ENCODE assay signal across 20 cellular contexts in genomic region chr6:165480916-165481315, GRCh38.
DNase-seq lines count a peak whose midpoint lies in the region; ATAC-seq and TF ChIP-seq lines count a peak whose summit lies in the region.
"Had no signal": no experiment of that assay in that cellular context is flagged by ENCODE, and none has a peak within 500 bp of the region (broad histone marks: within the 10 kb centered on the region; RNA-seq: fewer than 3 reads in every experiment).

No MANE protein-coding gene starts in this region.

- H3K27ac ChIP-seq in C4-2B = peak overlapping the region; percentile 31; the same call in 1 of the 2 replicates
- H3K27ac ChIP-seq in coronary artery = no peak overlapping the region
- H3K27ac ChIP-seq: 22Rv1; A549; BLaER1 treated with 17β-estradiol and CSF1 and Interleukin-3, amounts not matched to agents 10 nM and 100 nM had no signal

- intact Hi-C loops in left colon (cut with DNase I, micrococcal nuclease) = no loop called here

- DNase-seq in LNCaP clone FGC (ENCODE audit: low read depth) (peak; percentile 86), left colon (no peak), coronary artery (ENCODE audit: low spot score) (no peak), midbrain (lab: John Stamatoyannopoulos, UW) (no peak), HPDE6-E6E7 (ENCODE audit: extremely low spot score) (no peak)
- DNase-seq: ACHN; AML-193; BE2C; Calu3; CD4-positive, alpha-beta memory T cell; COR-L47; DMS53; DMS79 treated with DMSO at 0.1 percent for 48 hours; GF-D8; H7; HCEC 1CT had no signal

- ATAC-seq in left colon = peak; percentile 60
- ATAC-seq: A549 had no signal

- no peak for TF ChIP-seq CTCF in C4-2B (conservative IDR thresholded peaks at IDR 0.05)
- TF ChIP-seq CTCF in LNCaP clone FGC (IDR thresholded peaks at IDR 0.05; ENCODE audit: control insufficient read depth, extremely low read depth, insufficient read depth) = no peak
- no peak for TF ChIP-seq CTCF in coronary artery (IDR thresholded peaks at IDR 0.05)

- H3K4me3 ChIP-seq in LNCaP clone FGC (ENCODE audit: low read depth, low read length) (no peak overlapping the region), coronary artery (no peak overlapping the region)
- H3K4me3 ChIP-seq: A549; BLaER1 treated with 17β-estradiol and CSF1 and Interleukin-3, amounts not matched to agents 10 nM and 100 nM had no signal
